ENCODE assay signal across 20 cellular contexts in genomic region chr11:17748761-17749721, GRCh38. TPM values are rescaled to one million over a fixed set of nuclear protein-coding genes. Genes with fewer than 3 reads are reported as not detected.
DNase-seq lines count a peak whose midpoint lies in the region; ATAC-seq, FAIRE-seq and TF ChIP-seq lines count a peak whose summit lies in the region.
"Had no signal": no experiment of that assay in that cellular context is flagged by ENCODE, and none has a peak within 500 bp of the region (broad histone marks: within the 10 kb centered on the region; RNA-seq: fewer than 3 reads in every experiment).

No MANE protein-coding gene starts in this region.

- peaks cover 0 to 3% (median 0%) of the 10 kb centered on the region in 45 donors for H3K27me3 ChIP-seq in dorsolateral prefrontal cortex

- no peak for ATAC-seq in GM18502 (IDR thresholded peaks at IDR 0.05; ENCODE audit: poor library complexity, unreplicated experiment)

- peak overlapping the region in 27 of 59 donors; percentile 5 to 83 (median 55) for H3K27ac ChIP-seq in dorsolateral prefrontal cortex
- H3K27ac ChIP-seq: C4-2B, KMS-11 had no signal

- intact Hi-C loops in dorsolateral prefrontal cortex (cut with DNase I): no loop called here
- intact Hi-C loops in posterior vena cava (cut with DNase I): no loop called here

- DNase-seq in COLO668 (lab: John Stamatoyannopoulos, UW; ENCODE audit: unreplicated experiment) (peak; percentile 61), COR-L47 (lab: John Stamatoyannopoulos, UW) (peak; percentile 45), dorsolateral prefrontal cortex (peak in 6 of 10 donors; percentile 16 to 42 (median 29)), posterior vena cava (ENCODE audit: low spot score) (peak; percentile 50), H54 (ENCODE audit: insufficient read length, low spot score) (no peak)
- DNase-seq in NK-92 treated with Interleukin-12 subunit alpha and Interleukin-12 subunit beta, amount 100 ng/mL, for 24 hours (lab: John Stamatoyannopoulos, UW): no peak
- DNase-seq: AML-193, DMS79 treated with DMSO at 0.1 percent for 48 hours, HFFc6, MV-4-11, NCI-H2029 treated with DMSO at 0.1 percent for 48 hours, NCI-H2171 treated with DMSO at 0.1 percent for 48 hours, NCI-H446 treated with DMSO at 0.1 percent for 48 hours, SHP77 treated with DMSO at 0.1 percent for 48 hours, SK-N-SH had no signal

- TF ChIP-seq CTCF in dorsolateral prefrontal cortex (IDR thresholded peaks at IDR 0.05 in 54 of 56, conservative IDR thresholded peaks at IDR 0.05 in 2 of 56; ENCODE audit: low read depth in 1 of 56, partially characterized antibody in 56 of 56): no peak

- FAIRE-seq in H54 (lab: Jason Lieb, UNC): no peak

- TF ChIP-seq POLR2A in H54 (IDR thresholded peaks at IDR 0.05; ENCODE audit: low read depth, low read length): no peak

- H3K4me3 ChIP-seq in dorsolateral prefrontal cortex: no peak overlapping the region

RNA-seq across cellular contexts. Expression of gene KCNC1, which starts 14.5 kb away (rescaled TPM):
- total RNA-seq in dorsolateral prefrontal cortex (100 to 1,000 TPM in 77 of 120 experiments, 10 to 100 TPM in 43; 28.2 to 194 (median 105) TPM), posterior vena cava (not detected)
- total RNA-seq: H4, HFFc6, OCI-LY7 had no signal

RNA-seq across cellular contexts. Expression of gene MYOD1, which starts 29.7 kb away (rescaled TPM):
- total RNA-seq in dorsolateral prefrontal cortex (under 1 TPM in 13 of 120 experiments, not detected in 107; 0.25 to 0.69 (median 0.31) TPM), posterior vena cava (not detected)
- total RNA-seq: H4, HFFc6, OCI-LY7 had no signal

Comparison
In these comparisons a context has a peak if more than half of its experiments do, and no peak if none do; other contexts are left out.
1. DNase-seq: peak in COLO668 (single experiment), COR-L47 (single experiment), dorsolateral prefrontal cortex (6 of 10) and posterior vena cava (single experiment); none in H54 (single experiment) and NK-92 treated with Interleukin-12 subunit alpha and Interleukin-12 subunit beta, amount 100 ng/mL, for 24 hours (single experiment).
2. RNA of gene KCNC1, which starts 14.5 kb away (total RNA-seq): 28.2 to 194 TPM in dorsolateral prefrontal cortex; not detected in posterior vena cava; every median in the first group is over 10 times any median in the second.